Comparison of ENCODE assay signal across 8 cellular contexts in the genomic region with DNA sequence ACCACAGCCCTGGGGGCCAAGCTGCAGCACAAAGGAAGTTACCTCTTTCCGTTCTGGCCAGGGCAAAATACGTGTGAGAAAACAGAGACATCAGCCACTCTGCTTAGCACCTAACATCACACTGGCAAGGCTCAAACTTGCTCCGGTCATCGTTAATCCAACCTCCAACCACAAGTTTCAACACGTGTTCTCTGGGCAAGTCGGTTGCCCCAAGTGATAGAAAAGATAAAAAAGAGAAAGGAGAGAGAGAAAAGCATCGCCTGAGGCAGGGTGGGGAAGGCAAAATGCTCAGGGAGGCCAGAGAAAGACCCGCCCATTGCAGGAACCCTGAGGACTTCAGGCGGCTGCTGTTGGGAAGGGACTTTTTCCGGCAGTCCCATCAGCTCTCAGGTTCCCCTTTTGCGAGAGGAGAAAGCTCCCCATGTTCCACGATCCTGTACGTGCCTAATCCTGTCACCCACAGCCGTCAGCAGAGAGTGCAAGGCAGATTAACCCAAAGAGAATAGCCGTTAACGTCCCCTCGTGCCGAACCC. TPM values are rescaled to one million over a fixed set of nuclear protein-coding genes. Genes with fewer than 3 reads are reported as not detected.
DNase-seq lines count a peak whose midpoint lies in the region; ATAC-seq and TF ChIP-seq lines count a peak whose summit lies in the region.

No MANE protein-coding gene starts in this region.

- no peak overlapping the region for H2BK120ac ChIP-seq in neuronal stem cell (ENCODE audit: low read depth, low read length)

- peaks cover 6 to 7% of the 10 kb centered on the region in 2 donors for H3K4me1 ChIP-seq in neuronal stem cell (ENCODE audit: control insufficient read depth in 2 of 2, insufficient read depth in 1 of 2, low read depth in 1 of 2, low read length in 2 of 2)

- peak overlapping the region; percentile 66 for H2AFZ ChIP-seq in neuronal stem cell (ENCODE audit: low read length)

- peak overlapping the region; percentile 25 for H3K18ac ChIP-seq in neuronal stem cell (ENCODE audit: low read length)

- peak; percentile 11 for DNase-seq in activated CD8-positive, alpha-beta memory T cell treated with anti-CD3 and anti-CD28 coated beads, Interleukin-2, amount 50 U/mL, for 4 hours
- DNase-seq in neuronal stem cell (ENCODE audit: low spot score) (no peak), DMS153 treated with DMSO at 0.1 percent for 48 hours (lab: John Stamatoyannopoulos, UW; ENCODE audit: unreplicated experiment) (no peak), nephron progenitor cell (no peak)

- no peak overlapping the region for H2AK5ac ChIP-seq in neuronal stem cell (ENCODE audit: low read depth, low read length)

- peak; percentile 45 for ATAC-seq in HG03108 (IDR thresholded peaks at IDR 0.05; ENCODE audit: unreplicated experiment)
- no peak for ATAC-seq in GM18517 (IDR thresholded peaks at IDR 0.05; ENCODE audit: unreplicated experiment)
- ATAC-seq in GM21723 (IDR thresholded peaks at IDR 0.05; ENCODE audit: unreplicated experiment): no peak

- no peaks in the 10 kb centered on the region for H3K27me3 ChIP-seq in neuronal stem cell (ENCODE audit: control insufficient read depth in 3 of 3, insufficient read depth in 3 of 3, low read depth in 1 of 3, low read length in 3 of 3)

- H3K23ac ChIP-seq in neuronal stem cell (ENCODE audit: low read depth, low read length, poor library complexity): no peak overlapping the region

- H2BK5ac ChIP-seq in neuronal stem cell (ENCODE audit: low read length): peak overlapping the region; percentile 8

- H3K27ac ChIP-seq in neuronal stem cell (replicated peaks; ENCODE audit: low read length): no peak overlapping the region

- no peak overlapping the region for H3K14ac ChIP-seq in neuronal stem cell (ENCODE audit: low read length)

- no peak for TF ChIP-seq CTCF in nephron progenitor cell (IDR thresholded peaks at IDR 0.05)

- WGBS in neuronal stem cell (ENCODE audit: extremely low coverage in 2 of 2, insufficient read length in 2 of 2, insufficient replicate concordance in 1 of 2), 2 donors: no CpG with 5 or more reads among the region's 18 CpGs

- H3K36me3 Mint-ChIP-seq in nephron progenitor cell (ENCODE audit: low read depth): no peaks in the 10 kb centered on the region

- H2BK15ac ChIP-seq in neuronal stem cell (ENCODE audit: low read length): peak overlapping the region; percentile 14

- no peak overlapping the region for H3K9ac ChIP-seq in neuronal stem cell (ENCODE audit: low read depth, low read length, poor library complexity)

- H4K8ac ChIP-seq in neuronal stem cell (ENCODE audit: low read depth, low read length): no peak overlapping the region

- peaks cover 59% of the 10 kb centered on the region for H3K4me1 Mint-ChIP-seq in nephron progenitor cell

- TF ChIP-seq POLR2A in GM15510 (IDR thresholded peaks at IDR 0.05; ENCODE audit: borderline replicate concordance, extremely low read depth, insufficient read length): peak; percentile 23

- no peak overlapping the region for H2BK12ac ChIP-seq in neuronal stem cell (ENCODE audit: low read length)

- no peak overlapping the region for H3K4ac ChIP-seq in neuronal stem cell (ENCODE audit: low read length)

- H3K79me1 ChIP-seq in neuronal stem cell (ENCODE audit: low read depth, low read length): no peaks in the 10 kb centered on the region

- H3K9me3 ChIP-seq in neuronal stem cell (replicated peaks in 1 of 2; ENCODE audit: control insufficient read depth in 2 of 2, insufficient read depth in 1 of 2, low read depth in 1 of 2, low read length in 2 of 2): peaks cover 0 to 2% of the 10 kb centered on the region in 2 donors

- no peak overlapping the region for H3K27ac Mint-ChIP-seq in nephron progenitor cell

- H3K4me3 ChIP-seq in neuronal stem cell (ENCODE audit: low read length in 2 of 2): no peak overlapping the region

- peaks cover 11% of the 10 kb centered on the region for H3K27me3 Mint-ChIP-seq in nephron progenitor cell (ENCODE audit: low read depth, poor library complexity)

- no peaks in the 10 kb centered on the region for H3K36me3 ChIP-seq in neuronal stem cell (replicated peaks in 1 of 2; ENCODE audit: control insufficient read depth in 2 of 2, insufficient read depth in 2 of 2, low read length in 2 of 2)

- H4K91ac ChIP-seq in neuronal stem cell (ENCODE audit: low read depth, low read length, poor library complexity): no peak overlapping the region

- no peak overlapping the region for H3K4me3 Mint-ChIP-seq in nephron progenitor cell

- H3K4me2 ChIP-seq in neuronal stem cell (ENCODE audit: insufficient read depth, low read length, poor library complexity, severe bottlenecking): no peak overlapping the region

- H3K9me3 Mint-ChIP-seq in nephron progenitor cell: peaks cover 3% of the 10 kb centered on the region

RNA-seq across cellular contexts. Expression of a gene that starts 18.5 kb away (rescaled TPM):
- polyA plus RNA-seq in neuronal stem cell (2013, experiment 1 of 2): 87.0 TPM
- 87.3 TPM for polyA plus RNA-seq in neuronal stem cell (2013, experiment 2 of 2)

RNA-seq across cellular contexts. Expression of a gene that starts 30.1 kb away (rescaled TPM):
- 629 TPM for polyA plus RNA-seq in neuronal stem cell (2013, experiment 1 of 2)
- 604 TPM for polyA plus RNA-seq in neuronal stem cell (2013, experiment 2 of 2)

RNA-seq across cellular contexts. Expression of a gene that starts 36.9 kb away (rescaled TPM):
- polyA plus RNA-seq in neuronal stem cell (2013, experiment 1 of 2): 171 TPM
- 162 TPM for polyA plus RNA-seq in neuronal stem cell (2013, experiment 2 of 2)

RNA-seq across cellular contexts. Expression of a gene that starts 43.2 kb away (rescaled TPM):
- polyA plus RNA-seq in neuronal stem cell (2013, experiment 1 of 2): 660 TPM
- 657 TPM for polyA plus RNA-seq in neuronal stem cell (2013, experiment 2 of 2)

RNA-seq across cellular contexts. Expression of a gene that starts 43.2 kb away (rescaled TPM):
- polyA plus RNA-seq in neuronal stem cell (2013, experiment 1 of 2): 0.40 TPM
- polyA plus RNA-seq in neuronal stem cell (2013, experiment 2 of 2): 0.40 TPM
